9 cellular contexts compared by ENCODE assay signal in genomic region chr4:24382381-24382780, GRCh38.
DNase-seq lines count a peak whose midpoint lies in the region; ATAC-seq, FAIRE-seq and TF ChIP-seq lines count a peak whose summit lies in the region.
"Had no signal": no experiment of that assay in that cellular context is flagged by ENCODE, and none has a peak within 500 bp of the region (broad histone marks: within the 10 kb centered on the region; RNA-seq: fewer than 3 reads in every experiment).

No MANE protein-coding gene starts in this region.

- DNase-seq in M059J (ENCODE audit: low read depth) (peak; percentile 82), non-pigmented ciliary epithelial cell (ENCODE audit: low read depth) (peak; percentile 15), NCI-H82 (lab: John Stamatoyannopoulos, UW) (no peak), DMS79 treated with DMSO at 0.1 percent for 48 hours (lab: John Stamatoyannopoulos, UW) (no peak), D721Med (ENCODE audit: insufficient read length, low spot score) (no peak)
- DNase-seq in activated CD8-positive, alpha-beta memory T cell treated with anti-CD3 and anti-CD28 coated beads, Interleukin-2, amount 50 U/mL, for 4 hours = no peak
- DNase-seq: naive thymus-derived CD4-positive, alpha-beta T cell had no signal

- no peak for TF ChIP-seq CTCF in D721Med (IDR thresholded peaks at IDR 0.05; ENCODE audit: insufficient read depth, missing control alignments)

- FAIRE-seq in D721Med (lab: Jason Lieb, UNC) = no peak

- ATAC-seq in GM19324 (IDR thresholded peaks at IDR 0.05; ENCODE audit: low FRiP score, unreplicated experiment) (peak; percentile 66), HG02870 (IDR thresholded peaks at IDR 0.05; ENCODE audit: unreplicated experiment) (peak; percentile 96)
- ATAC-seq: naive thymus-derived CD4-positive, alpha-beta T cell had no signal

Comparison
In these comparisons a context has a peak if more than half of its experiments do, and no peak if none do; other contexts are left out.
1. DNase-seq: peak in M059J (single experiment) and non-pigmented ciliary epithelial cell (single experiment); none in NCI-H82 (single experiment), activated CD8-positive, alpha-beta memory T cell treated with anti-CD3 and anti-CD28 coated beads, Interleukin-2, amount 50 U/mL, for 4 hours (single experiment), DMS79 treated with DMSO at 0.1 percent for 48 hours (single experiment) and D721Med (single experiment).